ENCODE assay signal across 20 cellular contexts in genomic region chr3:88810455-88810854, GRCh38.
A peak's percentile ranks its signal among the peaks of the same experiment; 100 is the strongest.
DNase-seq lines count a peak whose midpoint lies in the region; ATAC-seq, FAIRE-seq and TF ChIP-seq lines count a peak whose summit lies in the region.
"Had no signal": no experiment of that assay in that cellular context is flagged by ENCODE, and none has a peak within 500 bp of the region (broad histone marks: within the 10 kb centered on the region; RNA-seq: fewer than 3 reads in every experiment).

No MANE protein-coding gene starts in this region.

- FAIRE-seq in bronchial epithelial cell (lab: Jason Lieb, UNC): no peak
- FAIRE-seq: frontal cortex had no signal

- H3K4me3 ChIP-seq in right cardiac atrium (ENCODE audit: low read length): no peak overlapping the region
- H3K4me3 ChIP-seq in bronchial epithelial cell (ENCODE audit: low read depth, low read length): no peak overlapping the region
- no peak overlapping the region for H3K4me3 ChIP-seq in MG63
- H3K4me3 ChIP-seq: tibial artery had no signal

- H3K36me3 ChIP-seq in bronchial epithelial cell (ENCODE audit: control insufficient read depth, insufficient read depth, low read length): no peaks in the 10 kb centered on the region
- no peaks in the 10 kb centered on the region for H3K36me3 ChIP-seq in MG63
- H3K36me3 ChIP-seq: tibial artery had no signal

- ATAC-seq in Right ventricle myocardium inferior (peak; percentile 69), right cardiac atrium (no peak), left ventricle myocardium superior (peak; percentile 91)
- ATAC-seq: WTC11 had no signal

- H3K4me1 ChIP-seq in right cardiac atrium (ENCODE audit: control insufficient read depth, insufficient read depth, low read length): no peaks in the 10 kb centered on the region
- H3K4me1 ChIP-seq: tibial artery had no signal

- H3K27ac ChIP-seq in right cardiac atrium (ENCODE audit: low read length): no peak overlapping the region
- H3K27ac ChIP-seq: tibial artery had no signal

- 18% methylated on average over 4 of the region's 4 CpGs for WGBS in right cardiac atrium

- DNase-seq in Right ventricle myocardium inferior (ENCODE audit: missing footprints) (no peak), right cardiac atrium (no peak), bronchial epithelial cell (ENCODE audit: low read depth) (peak; percentile 73), left ventricle myocardium superior (no peak), stromal cell of bone marrow (ENCODE audit: low read depth) (peak; percentile 14), D341Med (ENCODE audit: low spot score) (no peak), pons (ENCODE audit: low spot score) (no peak), MG63 (no peak)
- DNase-seq: activated gamma-delta T cell; anterior cingulate cortex; CD4-positive, alpha-beta T cell; H9; MM.1S; NCI-H748 treated with DMSO at 0.1 percent for 48 hours; nephron progenitor cell; stimulated activated CD4-positive, alpha-beta T cell treated with anti-CD3 and anti-CD28 coated beads, Interleukin-2, amount 100 ng/mL, for 48 hours; T-helper 1 cell; tibial artery had no signal

- intact Hi-C loops in Right ventricle myocardium inferior (cut with DNase I) (loop anchor here (10.0 kb wide), 1 partner anchor 144 kb away; no protein-coding TSS in a partner anchor), right cardiac atrium (cut with DNase I) (no loop called here), left ventricle myocardium superior (cut with micrococcal nuclease) (no loop called here)

- TF ChIP-seq CTCF in bronchial epithelial cell (IDR thresholded peaks at IDR 0.05; ENCODE audit: insufficient read depth, low read length, severe bottlenecking): no peak

- no peaks in the 10 kb centered on the region for H3K27me3 ChIP-seq in right cardiac atrium (ENCODE audit: control insufficient read depth, insufficient read depth)
- no peaks in the 10 kb centered on the region for H3K27me3 ChIP-seq in bronchial epithelial cell (ENCODE audit: control insufficient read depth, insufficient read depth, low read length)
- no peaks in the 10 kb centered on the region for H3K27me3 ChIP-seq in MG63
- H3K27me3 ChIP-seq: tibial artery had no signal

- H3K9me3 ChIP-seq in right cardiac atrium (ENCODE audit: control insufficient read depth, low read length) (no peaks in the 10 kb centered on the region), MG63 (no peaks in the 10 kb centered on the region)
- H3K9me3 ChIP-seq: tibial artery had no signal

Comparison
In these comparisons a context has a peak if more than half of its experiments do, and no peak if none do; other contexts are left out.
1. ATAC-seq: peak in Right ventricle myocardium inferior (single experiment) and left ventricle myocardium superior (single experiment); none in right cardiac atrium (0 of 2).
2. DNase-seq: peak in bronchial epithelial cell (single experiment) and stromal cell of bone marrow (single experiment); none in Right ventricle myocardium inferior (single experiment), right cardiac atrium (0 of 3), left ventricle myocardium superior (single experiment), D341Med (single experiment), pons (single experiment) and MG63 (single experiment).